Comparison of ENCODE assay signal across 8 cellular contexts in the genomic region with DNA sequence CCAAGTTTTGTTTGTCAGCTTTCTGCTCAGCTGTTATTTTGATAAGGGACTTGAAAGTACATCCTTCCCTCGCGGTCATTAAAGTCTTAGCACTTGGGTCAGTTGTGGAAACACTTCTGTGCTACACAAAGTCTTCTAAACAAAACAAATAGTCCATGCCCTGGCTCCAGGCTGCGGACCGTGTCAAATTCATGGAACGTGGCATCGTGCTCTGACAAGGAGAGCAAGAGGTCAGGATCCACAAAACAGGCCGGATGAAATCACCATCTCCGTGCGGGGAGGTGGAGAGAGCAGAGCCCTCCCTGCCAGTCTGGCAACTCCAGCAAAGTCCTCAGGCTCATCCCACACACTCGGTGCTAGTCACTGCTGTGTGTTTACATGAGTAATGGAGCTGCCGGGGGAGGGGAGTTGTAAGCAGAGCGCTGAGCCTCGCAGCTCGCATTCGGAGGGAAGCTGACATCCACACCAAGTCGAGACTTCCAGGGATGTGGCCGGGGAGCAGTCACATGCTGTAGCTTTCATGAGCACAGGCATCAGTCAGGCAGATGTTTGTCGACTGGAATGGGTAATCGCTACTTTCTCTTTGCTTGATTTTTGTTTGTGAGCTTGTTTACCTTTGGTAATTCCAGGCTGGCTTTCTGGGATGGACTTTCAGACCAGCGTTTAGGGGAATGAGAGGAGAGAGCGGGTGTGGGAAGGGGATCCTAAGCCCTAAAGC.
DNase-seq lines count a peak whose midpoint lies in the region; ATAC-seq, FAIRE-seq and TF ChIP-seq lines count a peak whose summit lies in the region.

No MANE protein-coding gene starts in this region.

- peak overlapping the region; percentile 79 for H3K9ac ChIP-seq in mucosa of stomach (ENCODE audit: low read length)

- peaks cover 0 to 13% of the 10 kb centered on the region in 2 donors for H3K4me1 ChIP-seq in esophagus (ENCODE audit: control insufficient read depth in 2 of 2, insufficient read depth in 2 of 2, low read length in 1 of 2)
- peaks cover 50% of the 10 kb centered on the region for H3K4me1 ChIP-seq in mucosa of stomach (ENCODE audit: control insufficient read depth, insufficient read depth, low read length)

- peak; percentile 72 for TF ChIP-seq POLR2A in GM12892 (IDR thresholded peaks at IDR 0.05; ENCODE audit: low read depth, low read length)

- FAIRE-seq in GM12892 (lab: Jason Lieb, UNC): peak; percentile 88

- H3K4me3 ChIP-seq in esophagus (ENCODE audit: low read depth in 1 of 2, low read length in 2 of 2) (peak overlapping the region; percentile 54 to 70), mucosa of stomach (ENCODE audit: low read length) (peak overlapping the region; percentile 33)

- DNase-seq in GM12892 (ENCODE audit: insufficient read length) (no peak), NCI-H774 (lab: John Stamatoyannopoulos, UW) (peak; percentile 69), DMS79 treated with DMSO at 0.1 percent for 48 hours (lab: John Stamatoyannopoulos, UW) (no peak)
- DNase-seq in activated T-cell treated with anti-CD3 and anti-CD28 coated beads, Interleukin-2, amount 50 U/mL, for 48 hours: peak; percentile 84 to 86
- peak; percentile 82 for DNase-seq in stimulated activated CD8-positive, alpha-beta memory T cell treated with anti-CD3 and anti-CD28 coated beads, Interleukin-4, amount 100 ng/mL, for 48 hours

- no peaks in the 10 kb centered on the region for H3K9me3 ChIP-seq in esophagus (ENCODE audit: control insufficient read depth in 2 of 2, insufficient read depth in 1 of 2, low read depth in 1 of 2, low read length in 1 of 2)
- H3K9me3 ChIP-seq in mucosa of stomach (ENCODE audit: control insufficient read depth, low read length): no peaks in the 10 kb centered on the region

- no peak for ATAC-seq in HG02885 (IDR thresholded peaks at IDR 0.05; ENCODE audit: poor library complexity, unreplicated experiment)

- 8% methylated on average over 21 of the region's 21 CpGs for WGBS in esophagus, 2 donors

- H3K27ac ChIP-seq in esophagus (ENCODE audit: low read depth in 2 of 2, low read length in 1 of 2): peak overlapping the region; percentile 90 to 95

- H3K27me3 ChIP-seq in esophagus (ENCODE audit: control insufficient read depth in 1 of 2, insufficient read depth in 2 of 2, low read length in 2 of 2) (no peaks in the 10 kb centered on the region), mucosa of stomach (ENCODE audit: control insufficient read depth, insufficient read depth, low read length) (no peaks in the 10 kb centered on the region)

- peaks cover 4 to 7% of the 10 kb centered on the region in 2 donors for H3K36me3 ChIP-seq in esophagus (ENCODE audit: control insufficient read depth in 2 of 2, insufficient read depth in 2 of 2, low read length in 1 of 2)
- H3K36me3 ChIP-seq in mucosa of stomach (ENCODE audit: control insufficient read depth, insufficient read depth, low read length): no peaks in the 10 kb centered on the region

Comparison
In these comparisons a context has a peak if more than half of its experiments do, and no peak if none do; other contexts are left out.
1. DNase-seq: peak in NCI-H774 (single experiment), activated T-cell treated with anti-CD3 and anti-CD28 coated beads, Interleukin-2, amount 50 U/mL, for 48 hours (2 of 2) and stimulated activated CD8-positive, alpha-beta memory T cell treated with anti-CD3 and anti-CD28 coated beads, Interleukin-4, amount 100 ng/mL, for 48 hours (single experiment); none in GM12892 (single experiment) and DMS79 treated with DMSO at 0.1 percent for 48 hours (single experiment).